35 cellular contexts compared by ENCODE assay signal in the genomic region with DNA sequence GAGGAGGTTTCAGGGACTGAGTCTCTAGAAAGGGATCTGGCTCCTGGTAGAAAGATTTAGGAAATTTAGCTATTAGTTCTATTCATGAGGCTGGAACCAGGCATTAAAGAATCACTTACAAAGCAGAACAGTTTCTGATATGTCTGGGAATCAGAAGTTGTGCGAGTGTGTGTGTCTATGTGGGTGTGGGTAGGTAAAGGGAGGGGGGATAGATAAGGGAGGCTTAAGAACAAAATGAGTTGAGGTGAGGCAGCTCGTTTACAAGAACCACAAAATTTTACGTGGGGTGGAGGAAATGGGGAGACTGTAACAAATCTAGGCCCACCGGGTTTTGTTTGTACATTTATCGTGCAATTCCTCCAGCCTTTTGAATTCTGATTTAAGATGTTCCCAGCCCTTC.
"Had no signal": no experiment of that assay in that cellular context is flagged by ENCODE, and none has a peak within 500 bp of the region (broad histone marks: within the 10 kb centered on the region; RNA-seq: fewer than 3 reads in every experiment).

No MANE protein-coding gene starts in this region.

- H3K36me3 ChIP-seq: MG63 had no signal

- H3K9me3 ChIP-seq: MG63 had no signal

- DNase-seq: Karpas-422, Kasumi-1, MG63, MM.1S, MV-4-11, NCI-H1048, NCI-H1092, NCI-H1092 treated with DMSO at 0.1 percent for 48 hours, NCI-H1105, NCI-H1105 treated with DMSO at 0.1 percent for 48 hours, NCI-H1417, NCI-H1417 treated with DMSO at 0.1 percent for 48 hours, NCI-H1436, NCI-H1436 treated with DMSO at 0.1 percent for 48 hours, NCI-H146, NCI-H1694, NCI-H1694 treated with DMSO at 0.1 percent for 48 hours, NCI-H187, NCI-H187 treated with DMSO at 0.1 percent for 48 hours, NCI-H1930, NCI-H2029, NCI-H2029 treated with DMSO at 0.1 percent for 48 hours, NCI-H2081, NCI-H2081 treated with DMSO at 0.1 percent for 48 hours, NCI-H2107, NCI-H2171, NCI-H2171 treated with DMSO at 0.1 percent for 48 hours, NCI-H2227 treated with DMSO at 0.1 percent for 48 hours, NCI-H226, NCI-H345, NCI-H446, NCI-H446 treated with DMSO at 0.1 percent for 48 hours, NCI-H510A, NCI-H510A treated with DMSO at 0.1 percent for 48 hours, NCI-H524 had no signal

- H3K27me3 ChIP-seq: MG63 had no signal

- H3K4me3 ChIP-seq: MG63 had no signal
